ENCODE assay signal across 18 cellular contexts in genomic region chr15:34732430-34732829, GRCh38. TPM values are rescaled to one million over a fixed set of nuclear protein-coding genes. Genes with fewer than 3 reads are reported as not detected.
"Had no signal": no experiment of that assay in that cellular context is flagged by ENCODE, and none has a peak within 500 bp of the region (broad histone marks: within the 10 kb centered on the region; RNA-seq: fewer than 3 reads in every experiment).

No MANE protein-coding gene starts in this region.

- H3K27ac Mint-ChIP-seq: activated naive CD8-positive, alpha-beta T cell; endodermal cell had no signal

- H3K4me1 Mint-ChIP-seq: endodermal cell had no signal

- H3K4me3 Mint-ChIP-seq: activated naive CD8-positive, alpha-beta T cell; endodermal cell had no signal

- H3K4me3 ChIP-seq: stomach, uterus had no signal

- H3K27ac ChIP-seq: brain microvascular endothelial cell, neutrophil, stomach, uterus had no signal

- H3K36me3 Mint-ChIP-seq: activated naive CD8-positive, alpha-beta T cell had no signal

- H3K9me3 ChIP-seq: neutrophil, stomach, uterus had no signal

- DNase-seq: activated CD4-positive, alpha-beta T cell treated with anti-CD3 and anti-CD28 coated beads, Interleukin-2, amount 50 U/mL, for 4 hours; activated gamma-delta T cell; activated T-cell treated with anti-CD3 and anti-CD28 coated beads, Interleukin-2, amount 50 U/mL, for 48 hours; brain microvascular endothelial cell; endodermal cell; hypothalamus; kidney glomerular epithelial cell; midbrain; posterior cingulate gyrus; stomach; uterus had no signal

- H3K36me3 ChIP-seq: brain microvascular endothelial cell, neutrophil, stomach, uterus had no signal

- ATAC-seq: activated CD4-positive, CD25-positive, alpha-beta regulatory T cell treated with anti-CD3 and anti-CD28 coated beads, Interleukin-2, amount 50 U/mL, for 24 hours had no signal

- H3K9me3 Mint-ChIP-seq: endodermal cell had no signal

- H3K4me1 ChIP-seq: stomach, uterus had no signal

- H3K27me3 ChIP-seq: brain microvascular endothelial cell, uterus had no signal

RNA-seq across cellular contexts. Expression of gene GJD2, which starts 22.4 kb away (rescaled TPM):
- total RNA-seq: chondrocyte, dermis microvascular lymphatic vessel endothelial cell, endodermal cell, lower leg skin, skeletal muscle tissue had no signal
- polyA plus RNA-seq: stomach had no signal
